In the genomic region with DNA sequence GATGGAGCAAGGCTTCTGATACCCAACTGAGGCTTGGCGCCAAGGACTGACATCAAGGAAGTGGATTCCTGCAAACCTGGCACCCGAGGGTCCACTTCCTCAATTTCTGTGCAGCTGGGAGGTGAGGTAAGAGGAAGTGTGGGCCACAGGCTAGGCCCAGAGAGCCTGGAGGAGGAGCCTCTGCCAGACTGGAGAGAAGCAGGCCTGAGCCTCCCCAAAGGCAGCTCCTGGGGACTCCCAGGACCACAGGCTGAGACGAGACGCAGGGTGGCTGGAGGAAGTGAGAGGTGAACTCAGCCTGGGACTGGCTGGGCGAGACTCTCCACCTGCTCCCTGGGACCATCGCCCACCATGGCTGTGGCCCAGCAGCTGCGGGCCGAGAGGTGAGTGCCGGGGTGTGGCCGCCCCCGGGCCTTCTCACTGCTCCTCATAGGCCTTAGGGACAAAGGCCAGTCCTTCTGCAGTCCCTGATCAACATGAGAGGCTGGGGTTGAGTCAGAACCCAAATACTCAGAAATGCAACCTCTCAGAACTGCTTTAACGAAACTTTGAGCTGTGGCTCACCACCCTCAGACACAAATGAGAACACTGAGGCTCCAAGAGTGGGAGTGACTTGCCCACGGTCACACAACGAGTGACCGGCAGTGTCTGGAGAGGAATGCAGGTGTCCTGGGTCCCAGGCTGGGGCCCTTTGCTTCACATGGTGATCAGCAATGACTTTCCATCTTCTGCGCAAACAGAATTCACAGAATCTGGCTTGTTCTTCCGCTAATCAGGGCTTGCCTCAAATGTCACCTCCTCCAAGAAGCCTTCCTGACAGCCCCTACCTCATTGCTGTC, we compare ENCODE assay signal across 9 cellular contexts. TPM values are rescaled to one million over a fixed set of nuclear protein-coding genes. Genes with fewer than 3 reads are reported as not detected.
DNase-seq lines count a peak whose midpoint lies in the region; ATAC-seq and TF ChIP-seq lines count a peak whose summit lies in the region.
"Had no signal": no experiment of that assay in that cellular context is flagged by ENCODE, and none has a peak within 500 bp of the region (broad histone marks: within the 10 kb centered on the region; RNA-seq: fewer than 3 reads in every experiment).

TSS of gene NCF4 (plus strand) at position 186 of the 839 bp plus-strand sequence. CDS start at position 352, 166 bp downstream.

- H3K27ac ChIP-seq in PC-9 (0 out of 2 replicates have a peak within 1 kb of the TSS, but pooled peaks have one; percentile 7), body of pancreas (peak within 1 kb of the TSS in 2 of 4 donors; percentile 12 to 63), hepatocyte (no peak within 1 kb of the TSS)

- peak within 1 kb of the TSS; percentile 23 for H3K4me2 ChIP-seq in PC-9
- H3K4me2 ChIP-seq in hepatocyte: no peak within 1 kb of the TSS

- no TSS peak for BruUV-seq in PC-9 (replicated peaks; lab: Mats Ljungman, UMichigan)

- H3K9me2 ChIP-seq in PC-9 (ENCODE audit: insufficient read depth) (no peaks in the 10 kb centered on the region), hepatocyte (replicated peaks; ENCODE audit: insufficient read depth) (no peaks in the 10 kb centered on the region)

- CTCF ChIA-PET in PC-9 (lab: Charles Lee): interaction anchor here (0.6 to 1.3 kb wide), 4 partner anchors 11 to 583 kb away, joined by 3 to 8 read pairs (median 4); no protein-coding TSS in a partner anchor

- H2AFZ ChIP-seq in PC-9 (no peak within 1 kb of the TSS), hepatocyte (no peak within 1 kb of the TSS)

- H4K20me1 ChIP-seq in PC-9 (ENCODE audit: insufficient read depth): no peaks in the 10 kb centered on the region
- H4K20me1 ChIP-seq in hepatocyte (ENCODE audit: insufficient read depth, poor library complexity, severe bottlenecking): no peaks in the 10 kb centered on the region

- H3F3A ChIP-seq in PC-9 (ENCODE audit: insufficient read depth, low read depth): no peaks in the 10 kb centered on the region

- H3K79me2 ChIP-seq in PC-9 (ENCODE audit: low read depth) (no peaks in the 10 kb centered on the region), hepatocyte (no peaks in the 10 kb centered on the region)

- TF ChIP-seq CTCF in PC-9 (conservative IDR thresholded peaks at IDR 0.05) (no peak), body of pancreas (IDR thresholded peaks at IDR 0.05) (no peak), hepatocyte (IDR thresholded peaks at IDR 0.05; ENCODE audit: poor library complexity) (no peak)

- H3K4me3 ChIP-seq in PC-9 (no peak within 1 kb of the TSS), body of pancreas (no peak within 1 kb of the TSS), hepatocyte (no peak within 1 kb of the TSS)

- intact Hi-C loops in PC-9 (cut with micrococcal nuclease; ENCODE audit: unreplicated experiment) (no loop called here), body of pancreas (cut with DNase I) (loop anchor here (5.0 to 10.0 kb wide), 2 partner anchors 194 to 314 kb away; partner anchors contain the start of gene KCTD17)

- peak; percentile 61 for ATAC-seq in HG02763 (IDR thresholded peaks at IDR 0.05; ENCODE audit: unreplicated experiment)
- no peak for ATAC-seq in body of pancreas
- ATAC-seq: Panc1 had no signal

- H3K4me1 ChIP-seq in PC-9 (replicated peaks; ENCODE audit: insufficient read depth) (peaks cover 21% of the 10 kb centered on the region), body of pancreas (no peaks in the 10 kb centered on the region), hepatocyte (ENCODE audit: insufficient read depth) (peaks cover 1% of the 10 kb centered on the region)

- TF ChIP-seq POLR2A in GM18526 (IDR thresholded peaks at IDR 0.05; ENCODE audit: extremely low read depth, insufficient read length) (peak; percentile 66), body of pancreas (IDR thresholded peaks at IDR 0.05) (peak in 2 of 3 donors; percentile 20 to 62)

- peak in 1 of 2 experiments; percentile 44 for DNase-seq in PC-9
- DNase-seq in body of pancreas: peak; percentile 19 to 84 (median 37)
- DNase-seq in pons (ENCODE audit: low spot score): peak; percentile 80
- no peak for DNase-seq in DMS153 treated with DMSO at 0.1 percent for 48 hours (lab: John Stamatoyannopoulos, UW; ENCODE audit: unreplicated experiment)
- DNase-seq in NCI-H146 (lab: John Stamatoyannopoulos, UW): no peak
- DNase-seq in hepatocyte (ENCODE audit: low spot score): no peak

- WGBS in body of pancreas, 2 donors: 60 to 70% methylated on average over 12 to 16 of the region's 17 CpGs
- 86% methylated on average over 17 of the region's 17 CpGs for WGBS in hepatocyte (ENCODE audit: low lambda C conversion rate, missing lambda C conversion rate)

- H3K27me3 ChIP-seq in PC-9 (ENCODE audit: insufficient read depth, low read depth) (no peaks in the 10 kb centered on the region), body of pancreas (no peaks in the 10 kb centered on the region), hepatocyte (peaks cover 21% of the 10 kb centered on the region)

- POLR2A ChIA-PET in PC-9 (lab: Charles Lee; ENCODE audit: unreplicated experiment): interaction anchor here (0.6 kb wide), 1 partner anchor 193 kb away, joined by 4 read pairs; no protein-coding TSS in a partner anchor

- no peaks in the 10 kb centered on the region for H3K9me3 ChIP-seq in PC-9 (ENCODE audit: insufficient read depth, low read depth)
- H3K9me3 ChIP-seq in body of pancreas: no peaks in the 10 kb centered on the region
- no peaks in the 10 kb centered on the region for H3K9me3 ChIP-seq in hepatocyte (ENCODE audit: low read depth)

- H3K36me3 ChIP-seq in PC-9 (ENCODE audit: low read depth) (no peaks in the 10 kb centered on the region), body of pancreas (replicated peaks in 1 of 2; ENCODE audit: insufficient read depth in 1 of 2, low read depth in 2 of 2) (no peaks in the 10 kb centered on the region), hepatocyte (replicated peaks; ENCODE audit: insufficient read depth, low read depth) (no peaks in the 10 kb centered on the region)

RNA-seq across cellular contexts. Expression of gene NCF4, which starts in this region (rescaled TPM):
- total RNA-seq in PC-9 (2021): 3.9 and 4.5 TPM in 2 replicates
- total RNA-seq in body of pancreas: 1 to 10 TPM; 5.9 to 6.0 TPM
- total RNA-seq in hepatocyte: 0.37 and 1.5 TPM in 2 replicates
- 0.41 and 0.54 TPM in 2 replicates for polyA plus RNA-seq in hepatocyte

Comparison
In these comparisons a context has a peak if more than half of its experiments do, and no peak if none do; other contexts are left out.
1. DNase-seq: peak in body of pancreas (4 of 4) and pons (single experiment); none in DMS153 treated with DMSO at 0.1 percent for 48 hours (single experiment), NCI-H146 (single experiment) and hepatocyte (single experiment).